ENCODE assay signal across 10 cellular contexts in the genomic region with DNA sequence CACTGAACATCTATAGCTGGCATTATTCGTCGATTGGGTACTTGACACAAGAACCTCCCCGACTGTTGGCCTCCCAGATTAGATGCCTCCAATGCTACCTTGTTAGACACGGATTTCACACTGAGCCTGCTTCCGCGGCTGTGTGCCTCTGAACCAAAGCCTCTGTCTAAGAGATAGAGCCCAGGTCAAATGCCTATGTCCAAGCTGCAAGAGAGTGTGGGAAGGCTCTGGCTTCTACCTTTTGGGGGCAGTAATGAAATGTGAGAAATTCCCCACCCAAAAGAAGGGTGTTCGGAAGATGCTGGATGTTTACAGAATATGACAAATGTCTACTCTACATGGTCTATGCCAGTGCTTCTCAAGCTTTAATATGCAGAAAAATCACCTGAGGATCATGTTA. TPM values are rescaled to one million over a fixed set of nuclear protein-coding genes. Genes with fewer than 3 reads are reported as not detected.
DNase-seq lines count a peak whose midpoint lies in the region; ATAC-seq, FAIRE-seq and TF ChIP-seq lines count a peak whose summit lies in the region.
"Had no signal": no experiment of that assay in that cellular context is flagged by ENCODE, and none has a peak within 500 bp of the region (broad histone marks: within the 10 kb centered on the region; RNA-seq: fewer than 3 reads in every experiment).

No MANE protein-coding gene starts in this region.

- CTCF ChIA-PET in A549 (lab: Yijun Ruan, JAX) (interaction anchor here (0.7 to 1.6 kb wide), 8 partner anchors 10 to 127 kb away, joined by 3 to 4 read pairs (median 3); no protein-coding TSS in a partner anchor), endothelial cell of umbilical vein (lab: Charles Lee) (interaction anchor here (1.2 to 2.2 kb wide), 2 partner anchors 23 to 32 kb away, joined by 3 to 13 read pairs; no protein-coding TSS in a partner anchor)

- peak overlapping the region; percentile 18; the same call in 1 of the 2 replicates for H3K9ac ChIP-seq in OCI-LY1 (ENCODE audit: low read length)
- H3K9ac ChIP-seq in endothelial cell of umbilical vein (replicated peaks; ENCODE audit: extremely low read depth, insufficient read depth, low read length): no peak overlapping the region

- intact Hi-C loops in endothelial cell of umbilical vein (cut with micrococcal nuclease): loop anchor here (10.0 kb wide), 1 partner anchor 328 kb away; a partner anchor contains a TSS
- intact Hi-C loops in posterior vena cava (cut with DNase I): no loop called here

- TF ChIP-seq CTCF in A549 (IDR thresholded peaks at IDR 0.05) (peak; percentile 41), GM10266 (IDR thresholded peaks at IDR 0.05; ENCODE audit: control insufficient read depth, insufficient read depth, low read depth, missing control alignments) (peak; percentile 42), OCI-LY1 (IDR thresholded peaks at IDR 0.05; ENCODE audit: low read length) (peak; percentile 80), endothelial cell of umbilical vein (IDR thresholded peaks at IDR 0.05; ENCODE audit: extremely low read depth in 1 of 2, insufficient read depth in 1 of 2, low read depth in 1 of 2, low read length in 2 of 2) (peak; percentile 16 to 23)

- peaks cover 11% of the 10 kb centered on the region for H3K79me2 ChIP-seq in OCI-LY1 (ENCODE audit: insufficient read depth, low read length)
- H3K79me2 ChIP-seq in endothelial cell of umbilical vein (ENCODE audit: control insufficient read depth, insufficient read depth, low read length): peaks cover 22% of the 10 kb centered on the region

- dilution Hi-C loops in endothelial cell of umbilical vein (cut with MboI; ENCODE audit: extremely low pct_ligation_motif_present, low sequenced_read_pairs): no loop called here

- no TSS peak for BruUV-seq in endothelial cell of umbilical vein (replicated peaks; lab: Mats Ljungman, UMichigan)

- POLR2A ChIA-PET in A549 (lab: Yijun Ruan, JAX) (no interaction called here), endothelial cell of umbilical vein (lab: Charles Lee) (no interaction called here)

- H4K20me1 ChIP-seq in OCI-LY1 (ENCODE audit: insufficient read depth, low read length) (no peaks in the 10 kb centered on the region), endothelial cell of umbilical vein (replicated peaks; ENCODE audit: control insufficient read depth, extremely low read depth, insufficient read depth, low read length) (no peaks in the 10 kb centered on the region)

- H3K27ac ChIP-seq in A549 (no peak overlapping the region), OCI-LY1 (ENCODE audit: low read depth, low read length, poor library complexity, severe bottlenecking) (peak overlapping the region; percentile 44), endothelial cell of umbilical vein (ENCODE audit: insufficient read depth, low read depth, low read length) (no peak overlapping the region)
- H3K27ac ChIP-seq: upper lobe of left lung had no signal

- H3K36me3 ChIP-seq in OCI-LY1 (ENCODE audit: insufficient read depth, low read length): peaks cover 8% of the 10 kb centered on the region; the same call in 1 of the 2 replicates
- H3K36me3 ChIP-seq in endothelial cell of umbilical vein (ENCODE audit: control insufficient read depth in 2 of 2, extremely low read depth in 1 of 2, insufficient read depth in 2 of 2, low read length in 2 of 2): peaks cover 0 to 4% of the 10 kb centered on the region in 2 experiments

- 3% methylated on average over 5 of the region's 7 CpGs for WGBS in A549 (ENCODE audit: missing lambda C conversion rate)

- no peak for TF ChIP-seq EP300 in A549 (IDR thresholded peaks at IDR 0.05)

- FAIRE-seq in A549 (lab: Jason Lieb, UNC): no peak
- no peak for FAIRE-seq in endothelial cell of umbilical vein (lab: Jason Lieb, UNC)

- H3K4me2 ChIP-seq in A549 (peak overlapping the region; percentile 52), OCI-LY1 (ENCODE audit: low read length) (peak overlapping the region; percentile 49), endothelial cell of umbilical vein (ENCODE audit: insufficient read depth, low read length) (no peak overlapping the region)

- no peak overlapping the region for H3K4me3 ChIP-seq in A549
- peak overlapping the region; percentile 24 for H3K4me3 ChIP-seq in OCI-LY1 (ENCODE audit: low read depth, low read length, poor library complexity, severe bottlenecking)
- no peak overlapping the region for H3K4me3 ChIP-seq in endothelial cell of umbilical vein (replicated peaks in 1 of 3; ENCODE audit: insufficient read depth in 1 of 3, low read depth in 1 of 3, low read length in 3 of 3)
- H3K4me3 ChIP-seq: upper lobe of left lung had no signal

- H3K27me3 ChIP-seq in OCI-LY1 (ENCODE audit: insufficient read depth, low read length): no peaks in the 10 kb centered on the region
- no peaks in the 10 kb centered on the region for H3K27me3 ChIP-seq in endothelial cell of umbilical vein (ENCODE audit: control insufficient read depth in 2 of 2, insufficient read depth in 2 of 2, low read length in 2 of 2)

- TF ChIP-seq POLR2A in A549 (IDR thresholded peaks at IDR 0.05; ENCODE audit: low read length): no peak
- TF ChIP-seq POLR2A in endothelial cell of umbilical vein (IDR thresholded peaks at IDR 0.05; ENCODE audit: low read depth, low read length): no peak

- H3K9me3 ChIP-seq in A549: no peaks in the 10 kb centered on the region
- no peaks in the 10 kb centered on the region for H3K9me3 ChIP-seq in OCI-LY1 (ENCODE audit: low read length)
- H3K9me3 ChIP-seq in endothelial cell of umbilical vein (replicated peaks; ENCODE audit: control insufficient read depth, insufficient read depth, low read length): no peaks in the 10 kb centered on the region
- H3K9me3 ChIP-seq: upper lobe of left lung had no signal

- no peaks in the 10 kb centered on the region for H3K9me1 ChIP-seq in endothelial cell of umbilical vein (replicated peaks; ENCODE audit: control insufficient read depth, extremely low read depth, insufficient read depth, low read length)

- H3F3A ChIP-seq in OCI-LY1 (ENCODE audit: insufficient read depth, low read length): no peaks in the 10 kb centered on the region

- DNase-seq in A549 (ENCODE audit: low read depth in 1 of 2, low spot score in 1 of 2) (peak in 1 of 2 experiments; percentile 42), GM10266 (ENCODE audit: extremely low spot score) (no peak), endothelial cell of umbilical vein (ENCODE audit: low read depth, low spot score) (peak; percentile 13), SKM-1 (lab: John Stamatoyannopoulos, UW; ENCODE audit: unreplicated experiment) (no peak), posterior vena cava (ENCODE audit: low spot score) (no peak)
- DNase-seq: glutamatergic neuron, upper lobe of left lung had no signal

- peaks cover 11% of the 10 kb centered on the region for H3K4me1 ChIP-seq in A549
- H3K4me1 ChIP-seq in OCI-LY1 (ENCODE audit: insufficient read depth, low read length, severe bottlenecking): peaks cover 51% of the 10 kb centered on the region
- peaks cover 22% of the 10 kb centered on the region for H3K4me1 ChIP-seq in endothelial cell of umbilical vein (ENCODE audit: control insufficient read depth, extremely low read depth, insufficient read depth, low read length)

- peak; percentile 33 to 45; a peak in 3 of 5 replicates for TF ChIP-seq RAD21 in A549 (conservative IDR thresholded peaks at IDR 0.05 in 1 of 2, IDR thresholded peaks at IDR 0.05 in 1 of 2)

- ATAC-seq in A549: peak in 1 of 2 experiments; percentile 24; a peak in 3 of 6 replicates
- no peak for ATAC-seq in GM21825 (IDR thresholded peaks at IDR 0.05; ENCODE audit: unreplicated experiment)
- ATAC-seq in HG02852 (IDR thresholded peaks at IDR 0.05; ENCODE audit: unreplicated experiment): no peak

- H2AFZ ChIP-seq in OCI-LY1 (ENCODE audit: low read length): no peak overlapping the region
- no peak overlapping the region for H2AFZ ChIP-seq in endothelial cell of umbilical vein (ENCODE audit: low read depth, low read length)

- H3K9me2 ChIP-seq in OCI-LY1 (ENCODE audit: low read depth, low read length): no peaks in the 10 kb centered on the region

RNA-seq across cellular contexts. Expression of a gene that starts 2.0 kb away (rescaled TPM):
- polyA plus RNA-seq in A549 (2011; rRNA removed): 6.7 and 7.3 TPM in 2 replicates
- 9.0 and 10.2 TPM in 2 replicates for polyA plus RNA-seq in A549 (2012; cell fraction: cytosol; rRNA removed)
- 10.4 and 12.4 TPM in 2 replicates for polyA plus RNA-seq in A549 (2012; cell fraction: nucleus; rRNA removed)
- polyA plus RNA-seq in A549 (2017; fragmentation: RNase III; extraction: RNeasy Plus Mini Kit Qiagen cat#74134 plus additional on column Dnase treatment): 9.6 to 10.3 TPM (median 9.9 TPM) in 3 replicates
- 13.4 and 14.3 TPM in 2 replicates for polyA minus RNA-seq in A549 (2011; rRNA and poly(A)+ RNA removed)
- total RNA-seq in endothelial cell of umbilical vein: 10.6 and 11.4 TPM in 2 replicates
- polyA plus RNA-seq in endothelial cell of umbilical vein: 7.0 and 7.8 TPM in 2 replicates
- polyA plus RNA-seq in endothelial cell of umbilical vein (2011; cell fraction: cytosol; rRNA removed): 6.3 and 6.7 TPM in 2 replicates
- polyA plus RNA-seq in endothelial cell of umbilical vein (2011; cell fraction: nucleus; rRNA removed): 4.7 and 4.9 TPM in 2 replicates
- 7.1 and 7.4 TPM in 2 replicates for polyA plus RNA-seq in endothelial cell of umbilical vein (2012)
- 8.2 and 11.1 TPM in 2 replicates for polyA minus RNA-seq in endothelial cell of umbilical vein
- polyA minus RNA-seq in endothelial cell of umbilical vein (2011; cell fraction: cytosol; rRNA and poly(A)+ RNA removed): 15.4 TPM
- 2.8 and 3.5 TPM in 2 replicates for polyA minus RNA-seq in endothelial cell of umbilical vein (2011; cell fraction: nucleus; rRNA and poly(A)+ RNA removed)
- 1 to 10 TPM; 5.0 to 6.8 TPM for total RNA-seq in posterior vena cava

RNA-seq across cellular contexts. Expression of a gene that starts 2.3 kb away (rescaled TPM):
- 9.7 and 13.1 TPM in 2 replicates for polyA plus RNA-seq in A549 (2011; rRNA removed)
- 9.4 and 12.8 TPM in 2 replicates for polyA plus RNA-seq in A549 (2012; cell fraction: cytosol; rRNA removed)
- 3.5 and 5.8 TPM in 2 replicates for polyA plus RNA-seq in A549 (2012; cell fraction: nucleus; rRNA removed)
- polyA plus RNA-seq in A549 (2017; fragmentation: RNase III; extraction: RNeasy Plus Mini Kit Qiagen cat#74134 plus additional on column Dnase treatment): 20.6 to 27.0 TPM (median 25.0 TPM) in 3 replicates
- polyA minus RNA-seq in A549 (2011; rRNA and poly(A)+ RNA removed): 10.5 and 12.6 TPM in 2 replicates
- total RNA-seq in endothelial cell of umbilical vein: 22.9 and 28.8 TPM in 2 replicates
- 12.0 and 24.0 TPM in 2 replicates for polyA plus RNA-seq in endothelial cell of umbilical vein
- 19.7 and 20.0 TPM in 2 replicates for polyA plus RNA-seq in endothelial cell of umbilical vein (2011; cell fraction: cytosol; rRNA removed)
- 11.9 and 17.1 TPM in 2 replicates for polyA plus RNA-seq in endothelial cell of umbilical vein (2011; cell fraction: nucleus; rRNA removed)
- polyA plus RNA-seq in endothelial cell of umbilical vein (2012): 33.0 and 33.4 TPM in 2 replicates
- 12.5 and 20.8 TPM in 2 replicates for polyA minus RNA-seq in endothelial cell of umbilical vein
- polyA minus RNA-seq in endothelial cell of umbilical vein (2011; cell fraction: cytosol; rRNA and poly(A)+ RNA removed): 3.4 TPM
- 7.6 and 19.3 TPM in 2 replicates for polyA minus RNA-seq in endothelial cell of umbilical vein (2011; cell fraction: nucleus; rRNA and poly(A)+ RNA removed)
- total RNA-seq in posterior vena cava: 10 to 100 TPM; 27.0 to 31.1 TPM

RNA-seq across cellular contexts. Expression of a gene that starts 26.9 kb away (rescaled TPM):
- polyA plus RNA-seq in A549 (2011; rRNA removed) (10.5 and 13.2 TPM in 2 replicates), A549 (2017; fragmentation: RNase III; extraction: RNeasy Plus Mini Kit Qiagen cat#74134 plus additional on column Dnase treatment) (6.3 to 7.6 TPM (median 7.5 TPM) in 3 replicates), endothelial cell of umbilical vein (3.7 and 4.0 TPM in 2 replicates)
- 1.3 and 1.4 TPM in 2 replicates for polyA plus RNA-seq in A549 (2012; cell fraction: cytosol; rRNA removed)
- polyA plus RNA-seq in A549 (2012; cell fraction: nucleus; rRNA removed): 2.6 and 6.8 TPM in 2 replicates
- polyA minus RNA-seq in A549 (2011; rRNA and poly(A)+ RNA removed): 5.9 and 7.0 TPM in 2 replicates
- total RNA-seq in endothelial cell of umbilical vein (31.8 and 33.8 TPM in 2 replicates), posterior vena cava (under 1 TPM; 0.52 to 0.79 TPM)
- polyA plus RNA-seq in endothelial cell of umbilical vein (2011; cell fraction: cytosol; rRNA removed): 5.0 and 5.5 TPM in 2 replicates
- polyA plus RNA-seq in endothelial cell of umbilical vein (2011; cell fraction: nucleus; rRNA removed): 20.3 and 27.9 TPM in 2 replicates
- polyA plus RNA-seq in endothelial cell of umbilical vein (2012): 4.6 and 15.1 TPM in 2 replicates
- 9.1 and 13.7 TPM in 2 replicates for polyA minus RNA-seq in endothelial cell of umbilical vein
- 29.9 TPM for polyA minus RNA-seq in endothelial cell of umbilical vein (2011; cell fraction: cytosol; rRNA and poly(A)+ RNA removed)
- polyA minus RNA-seq in endothelial cell of umbilical vein (2011; cell fraction: nucleus; rRNA and poly(A)+ RNA removed): 31.5 and 64.6 TPM in 2 replicates

Comparison
In these comparisons a context has a peak if more than half of its experiments do, and no peak if none do; other contexts are left out.
1. CTCF ChIP-seq: peak in every context shown above with its lines; median percentile 80 in OCI-LY1; 42 in GM10266; 41 in A549; 20 in endothelial cell of umbilical vein.
2. RNA of a gene that starts 26.9 kb away (total RNA-seq): 31.8 to 33.8 TPM in endothelial cell of umbilical vein; 0.52 to 0.79 TPM in posterior vena cava; every median in the first group is over 10 times any median in the second.